Comparison of ENCODE assay signal across 1 cellular context in the genomic region with DNA sequence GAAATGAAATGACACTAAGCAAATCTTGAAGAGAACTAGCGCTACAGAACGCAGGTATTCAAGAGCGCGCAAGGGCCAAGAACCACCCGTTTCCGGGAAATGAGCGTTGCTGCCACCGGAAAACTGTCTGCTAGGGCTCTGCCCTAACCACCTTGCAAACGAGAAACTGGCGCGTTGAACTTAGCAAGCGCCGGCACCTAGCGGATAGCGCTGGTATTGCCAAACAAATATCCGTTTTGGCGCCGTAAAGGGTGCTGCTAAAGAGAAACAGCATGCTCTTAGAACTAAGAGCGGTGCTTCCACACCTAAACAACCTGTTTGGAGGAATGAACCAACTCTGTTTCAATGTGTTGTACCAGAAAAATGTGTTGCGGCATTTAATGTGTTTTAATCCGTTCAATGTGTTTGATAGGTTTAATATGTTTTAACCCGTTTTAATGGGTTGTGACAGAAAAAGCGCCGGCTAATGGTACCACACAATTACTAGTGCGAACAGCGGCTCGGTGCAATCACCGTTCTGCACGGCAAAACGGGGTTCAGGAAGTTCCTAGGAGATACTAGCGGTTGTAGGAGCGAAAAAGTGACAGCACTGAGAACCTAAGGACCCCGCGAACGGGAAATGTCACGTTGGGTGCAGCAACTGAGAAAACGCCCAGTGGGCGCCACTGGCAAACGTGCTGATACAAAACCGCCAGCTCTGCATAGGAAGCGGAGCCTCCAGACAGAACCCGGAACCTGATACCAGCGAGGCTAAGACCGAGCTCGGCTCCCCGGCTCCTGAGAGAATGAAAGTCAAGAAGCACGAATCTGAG.
TF ChIP-seq lines count a peak whose summit lies in the region.

A gene with protein sequence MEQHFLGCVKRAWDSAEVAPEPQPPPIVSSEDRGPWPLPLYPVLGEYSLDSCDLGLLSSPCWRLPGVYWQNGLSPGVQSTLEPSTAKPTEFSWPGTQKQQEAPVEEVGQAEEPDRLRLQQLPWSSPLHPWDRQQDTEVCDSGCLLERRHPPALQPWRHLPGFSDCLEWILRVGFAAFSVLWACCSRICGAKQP (minus strand): TSS at position 33 of the 812 bp plus-strand sequence. CDS start 273 bp downstream, outside the sequence.

TF ChIP-seq in K562, 482 proteins besides CTCF, POLR2A, EP300 and RAD21 (continued from another document and continues in another):
- no peak for TF ChIP-seq GTF2B (IDR thresholded peaks at IDR 0.05; ENCODE audit: extremely low read depth, insufficient read length)
- TF ChIP-seq XRCC4 (IDR thresholded peaks at IDR 0.05; ENCODE audit: extremely low read depth, insufficient read depth, insufficient read length), result no peak
- no peak for TF ChIP-seq TRIM24 (IDR thresholded peaks at IDR 0.05)
- TF ChIP-seq GTF2A2 (tag; IDR thresholded peaks at IDR 0.05), result no peak
- peak; percentile 65 for TF ChIP-seq NUFIP1 (IDR thresholded peaks at IDR 0.05; ENCODE audit: partially characterized antibody)
- TF ChIP-seq ARHGAP35 (IDR thresholded peaks at IDR 0.05; ENCODE audit: partially characterized antibody), result no peak
- TF ChIP-seq HDAC6 (IDR thresholded peaks at IDR 0.05; ENCODE audit: low read depth, low read length), result no peak
- TF ChIP-seq ZNF384 (IDR thresholded peaks at IDR 0.05; ENCODE audit: low read depth, low read length), result 0 out of 2 replicates have a peak, but pooled peaks have one; percentile 25
- no peak for TF ChIP-seq NR4A1 (CRISPR knock-in tag; IDR thresholded peaks at IDR 0.05)
- peak; percentile 73 for TF ChIP-seq NR4A1 (tag; IDR thresholded peaks at IDR 0.05)
- peak; percentile 79 to 90 for TF ChIP-seq E2F6 (IDR thresholded peaks at IDR 0.05; ENCODE audit: borderline replicate concordance in 1 of 2, extremely low read depth in 1 of 2, insufficient read depth in 1 of 2, insufficient read length in 1 of 2, low read depth in 1 of 2, low read length in 1 of 2, poor library complexity in 1 of 2, severe bottlenecking in 1 of 2)
- 0 out of 2 replicates have a peak, but pooled peaks have one; percentile 80 for TF ChIP-seq TCF7 (IDR thresholded peaks at IDR 0.05; ENCODE audit: borderline replicate concordance)
- TF ChIP-seq ZNF395 (CRISPR knock-in tag; IDR thresholded peaks at IDR 0.05), result no peak
- TF ChIP-seq CTCFL (IDR thresholded peaks at IDR 0.05; ENCODE audit: borderline replicate concordance, insufficient read depth, low read depth, low read length, poor library complexity, severe bottlenecking), result peak; percentile 75
- peak; percentile 76 to 89; a peak in 3 of 4 replicates for TF ChIP-seq UBTF (IDR thresholded peaks at IDR 0.05; ENCODE audit: borderline replicate concordance in 1 of 2, low read depth in 2 of 2, low read length in 2 of 2)
- TF ChIP-seq, protein P1, sequence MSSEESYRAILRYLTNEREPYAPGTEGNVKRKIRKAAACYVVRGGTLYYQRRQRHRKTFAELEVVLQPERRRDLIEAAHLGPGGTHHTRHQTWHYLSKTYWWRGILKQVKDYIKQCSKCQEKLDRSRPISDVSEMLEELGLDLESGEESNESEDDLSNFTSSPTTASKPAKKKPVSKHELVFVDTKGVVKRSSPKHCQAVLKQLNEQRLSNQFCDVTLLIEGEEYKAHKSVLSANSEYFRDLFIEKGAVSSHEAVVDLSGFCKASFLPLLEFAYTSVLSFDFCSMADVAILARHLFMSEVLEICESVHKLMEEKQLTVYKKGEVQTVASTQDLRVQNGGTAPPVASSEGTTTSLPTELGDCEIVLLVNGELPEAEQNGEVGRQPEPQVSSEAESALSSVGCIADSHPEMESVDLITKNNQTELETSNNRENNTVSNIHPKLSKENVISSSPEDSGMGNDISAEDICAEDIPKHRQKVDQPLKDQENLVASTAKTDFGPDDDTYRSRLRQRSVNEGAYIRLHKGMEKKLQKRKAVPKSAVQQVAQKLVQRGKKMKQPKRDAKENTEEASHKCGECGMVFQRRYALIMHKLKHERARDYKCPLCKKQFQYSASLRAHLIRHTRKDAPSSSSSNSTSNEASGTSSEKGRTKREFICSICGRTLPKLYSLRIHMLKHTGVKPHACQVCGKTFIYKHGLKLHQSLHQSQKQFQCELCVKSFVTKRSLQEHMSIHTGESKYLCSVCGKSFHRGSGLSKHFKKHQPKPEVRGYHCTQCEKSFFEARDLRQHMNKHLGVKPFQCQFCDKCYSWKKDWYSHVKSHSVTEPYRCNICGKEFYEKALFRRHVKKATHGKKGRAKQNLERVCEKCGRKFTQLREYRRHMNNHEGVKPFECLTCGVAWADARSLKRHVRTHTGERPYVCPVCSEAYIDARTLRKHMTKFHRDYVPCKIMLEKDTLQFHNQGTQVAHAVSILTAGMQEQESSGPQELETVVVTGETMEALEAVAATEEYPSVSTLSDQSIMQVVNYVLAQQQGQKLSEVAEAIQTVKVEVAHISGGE (CRISPR knock-in tag; IDR thresholded peaks at IDR 0.05), result peak in 1 of 3 experiments; percentile 17; a peak in 2 of 6 replicates
- no peak for TF ChIP-seq WHSC1 (IDR thresholded peaks at IDR 0.05; ENCODE audit: low read length)
- no peak for TF ChIP-seq ZNF398 (CRISPR knock-in tag; IDR thresholded peaks at IDR 0.05)
- TF ChIP-seq SMARCA5 (IDR thresholded peaks at IDR 0.05), result no peak
- no peak for TF ChIP-seq ZNF740 (CRISPR knock-in tag; IDR thresholded peaks at IDR 0.05)
- TF ChIP-seq ZNF740 (tag; IDR thresholded peaks at IDR 0.05), result no peak
- no peak; the same call in 1 of the 2 replicates for TF ChIP-seq JUNB (CRISPR knock-in tag; conservative IDR thresholded peaks at IDR 0.05)
- no peak for TF ChIP-seq HMG20A (CRISPR knock-in tag; conservative IDR thresholded peaks at IDR 0.05)
- no peak for TF ChIP-seq KLF1 (tag; IDR thresholded peaks at IDR 0.05)
- TF ChIP-seq RUNX1 (IDR thresholded peaks at IDR 0.05; ENCODE audit: low read depth), result no peak
- TF ChIP-seq ZNF253 (CRISPR knock-in tag; conservative IDR thresholded peaks at IDR 0.05), result no peak
- peak; percentile 83; the same call in 1 of the 2 replicates for TF ChIP-seq ZBTB33 (CRISPR knock-in tag; IDR thresholded peaks at IDR 0.05)
- peak; percentile 36 for TF ChIP-seq ZFP36 (IDR thresholded peaks at IDR 0.05; ENCODE audit: low read depth, low read length, partially characterized antibody)
- TF ChIP-seq ATF7 (IDR thresholded peaks at IDR 0.05), result 0 out of 2 replicates have a peak, but pooled peaks have one; percentile 64
- TF ChIP-seq PHF20 (IDR thresholded peaks at IDR 0.05; ENCODE audit: partially characterized antibody), result no peak
- no peak for TF ChIP-seq ZNF143 (CRISPR knock-in tag; IDR thresholded peaks at IDR 0.05)
